1 cellular context compared by ENCODE assay signal in the genomic region with DNA sequence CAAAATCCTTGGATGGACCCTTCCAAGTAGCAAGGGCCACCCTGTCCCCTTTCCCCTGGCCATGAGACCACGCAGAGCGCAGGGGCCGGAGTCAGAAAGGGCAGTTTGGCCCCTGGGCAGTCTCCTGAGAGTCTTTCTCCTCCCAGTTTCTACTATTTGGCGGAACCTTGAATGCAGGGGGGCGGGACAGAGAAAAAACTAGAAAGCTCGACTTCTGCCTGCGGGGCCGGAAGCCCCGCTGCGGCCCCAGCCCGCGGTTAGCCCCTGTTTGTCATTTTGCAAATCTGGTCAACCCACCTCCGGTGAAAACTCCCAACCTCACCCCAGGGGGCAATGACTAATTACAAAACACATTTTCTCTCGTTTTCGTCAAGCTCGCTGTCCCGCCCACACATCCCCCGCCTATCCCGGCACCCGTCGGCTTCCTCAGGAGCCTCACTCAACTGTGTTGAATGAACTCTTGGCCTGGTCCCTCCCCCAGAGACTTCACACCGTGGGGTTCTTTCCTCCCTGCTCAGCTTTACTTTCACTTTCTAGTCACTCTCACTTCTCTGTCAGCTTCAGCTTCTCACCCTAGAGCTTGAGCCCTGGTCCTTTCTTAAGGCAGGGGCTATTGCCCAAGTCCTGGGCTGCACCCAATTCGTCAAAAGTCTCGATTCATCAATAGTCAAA.
TF ChIP-seq lines count a peak whose summit lies in the region.

No MANE protein-coding gene starts in this region.

TF ChIP-seq in HCT116, 20 proteins besides CTCF, POLR2A, EP300 and RAD21 (continued from another document):
- no peak for TF ChIP-seq SIN3A (IDR thresholded peaks at IDR 0.05; ENCODE audit: low read depth)
- no peak for TF ChIP-seq CEBPB (IDR thresholded peaks at IDR 0.05; ENCODE audit: low read depth)
- TF ChIP-seq SP1 (IDR thresholded peaks at IDR 0.05; ENCODE audit: low read depth) = no peak
- TF ChIP-seq ZNF274 (IDR thresholded peaks at IDR 0.05; ENCODE audit: low read depth, low read length) = no peak
